In genomic region chr2:191571163-191571769, GRCh38 we compare ENCODE assay signal across 1 cellular context.
TF ChIP-seq lines count a peak whose summit lies in the region.

No MANE protein-coding gene starts in this region.

TF ChIP-seq in HepG2, 621 proteins besides CTCF, POLR2A, EP300 and RAD21 (continued from another document):
- TF ChIP-seq ZXDC (CRISPR knock-in tag; IDR thresholded peaks at IDR 0.05) (no peak), XBP1 (CRISPR knock-in tag; IDR thresholded peaks at IDR 0.05) (no peak), ZNF230 (CRISPR knock-in tag; IDR thresholded peaks at IDR 0.05) (no peak), PHF8 (CRISPR knock-in tag; IDR thresholded peaks at IDR 0.05) (no peak), NFE2L2 (IDR thresholded peaks at IDR 0.05; ENCODE audit: low read length) (peak; percentile 59), ZNF333 (CRISPR knock-in tag; IDR thresholded peaks at IDR 0.05; ENCODE audit: borderline replicate concordance) (no peak), ATF1 (CRISPR knock-in tag; IDR thresholded peaks at IDR 0.05) (no peak), ZNF235 (CRISPR knock-in tag; IDR thresholded peaks at IDR 0.05; ENCODE audit: borderline replicate concordance) (no peak), KLF16 (CRISPR knock-in tag; IDR thresholded peaks at IDR 0.05) (no peak), FOXJ3 (CRISPR knock-in tag; IDR thresholded peaks at IDR 0.05; ENCODE audit: borderline replicate concordance) (no peak), SYNCRIP (IDR thresholded peaks at IDR 0.05; ENCODE audit: insufficient read depth, low read depth, low read length) (no peak), TAF1 (CRISPR knock-in tag; IDR thresholded peaks at IDR 0.05) (no peak), ZNF326 (CRISPR knock-in tag; IDR thresholded peaks at IDR 0.05; ENCODE audit: borderline replicate concordance) (no peak), AGO1 (IDR thresholded peaks at IDR 0.05; ENCODE audit: low read depth, low read length, poor library complexity, severe bottlenecking) (no peak), AHDC1 (CRISPR knock-in tag; IDR thresholded peaks at IDR 0.05; ENCODE audit: borderline replicate concordance) (no peak), KLF12 (CRISPR knock-in tag; IDR thresholded peaks at IDR 0.05; ENCODE audit: borderline replicate concordance) (no peak), TFE3 (CRISPR knock-in tag; IDR thresholded peaks at IDR 0.05) (no peak), CREM (IDR thresholded peaks at IDR 0.05) (no peak), CREM (CRISPR knock-in tag; IDR thresholded peaks at IDR 0.05) (no peak), SMC3 (IDR thresholded peaks at IDR 0.05; ENCODE audit: low read length) (peak; percentile 11; the same call in 1 of the 2 replicates), KAT8 (CRISPR knock-in tag; IDR thresholded peaks at IDR 0.05) (no peak), TRAFD1 (CRISPR knock-in tag; IDR thresholded peaks at IDR 0.05; ENCODE audit: borderline replicate concordance) (no peak), STAG1 (CRISPR knock-in tag; IDR thresholded peaks at IDR 0.05) (peak; percentile 54)
TF ChIP-seq in HepG2: peak in this region for 6.
